3 cellular contexts compared by ENCODE assay signal in the genomic region with DNA sequence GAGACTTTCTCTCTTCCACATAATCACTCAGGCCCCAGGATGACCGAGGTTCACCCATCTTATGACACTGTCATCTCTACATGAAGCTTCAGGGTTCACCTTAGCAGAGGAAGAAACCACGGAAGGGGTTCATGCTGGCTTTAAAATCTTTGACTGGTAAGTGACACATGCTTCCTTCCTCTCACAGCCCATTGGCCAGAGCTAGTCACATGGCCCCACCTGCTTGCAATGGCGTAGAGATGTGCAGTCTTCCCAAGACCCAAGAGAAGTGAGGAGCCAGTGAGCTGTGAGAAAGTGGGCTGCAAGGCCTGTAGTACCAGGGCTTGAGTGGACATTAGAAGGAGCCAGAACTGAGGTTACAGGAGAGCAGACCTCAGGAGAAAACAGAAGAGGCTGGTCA.
A peak's percentile ranks its signal among the peaks of the same experiment; 100 is the strongest.
TF ChIP-seq lines count a peak whose summit lies in the region.

No MANE protein-coding gene starts in this region.

TF ChIP-seq in A549, 52 proteins besides CTCF, POLR2A, EP300 and RAD21:
- TF ChIP-seq, protein P1, sequence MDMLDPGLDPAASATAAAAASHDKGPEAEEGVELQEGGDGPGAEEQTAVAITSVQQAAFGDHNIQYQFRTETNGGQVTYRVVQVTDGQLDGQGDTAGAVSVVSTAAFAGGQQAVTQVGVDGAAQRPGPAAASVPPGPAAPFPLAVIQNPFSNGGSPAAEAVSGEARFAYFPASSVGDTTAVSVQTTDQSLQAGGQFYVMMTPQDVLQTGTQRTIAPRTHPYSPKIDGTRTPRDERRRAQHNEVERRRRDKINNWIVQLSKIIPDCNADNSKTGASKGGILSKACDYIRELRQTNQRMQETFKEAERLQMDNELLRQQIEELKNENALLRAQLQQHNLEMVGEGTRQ (IDR thresholded peaks at IDR 0.05), result peak; percentile 6; the same call in 1 of the 2 replicates
- TF ChIP-seq RCOR1 (IDR thresholded peaks at IDR 0.05; ENCODE audit: low read depth, low read length), result no peak

TF ChIP-seq in Ishikawa, 13 proteins besides CTCF, POLR2A, EP300 and RAD21 (continued from another document):
- TF ChIP-seq, protein P2, sequence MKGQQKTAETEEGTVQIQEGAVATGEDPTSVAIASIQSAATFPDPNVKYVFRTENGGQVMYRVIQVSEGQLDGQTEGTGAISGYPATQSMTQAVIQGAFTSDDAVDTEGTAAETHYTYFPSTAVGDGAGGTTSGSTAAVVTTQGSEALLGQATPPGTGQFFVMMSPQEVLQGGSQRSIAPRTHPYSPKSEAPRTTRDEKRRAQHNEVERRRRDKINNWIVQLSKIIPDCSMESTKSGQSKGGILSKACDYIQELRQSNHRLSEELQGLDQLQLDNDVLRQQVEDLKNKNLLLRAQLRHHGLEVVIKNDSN (IDR thresholded peaks at IDR 0.05), result peak; percentile 72
TF ChIP-seq in Ishikawa: peak in this region for 1.

TF ChIP-seq in GM12878, 131 proteins besides CTCF, POLR2A, EP300 and RAD21 (continued from another document):
- TF ChIP-seq, protein P2 (IDR thresholded peaks at IDR 0.05; ENCODE audit: borderline replicate concordance, extremely low read length, insufficient read depth, low read depth, low read length), result peak; percentile 33
TF ChIP-seq in GM12878: peak in this region for 1.
